8 cellular contexts compared by ENCODE assay signal in genomic region chr7:108454674-108455523, GRCh38. TPM values are rescaled to one million over a fixed set of nuclear protein-coding genes. Genes with fewer than 3 reads are reported as not detected.
DNase-seq lines count a peak whose midpoint lies in the region; TF ChIP-seq lines count a peak whose summit lies in the region.

No MANE protein-coding gene starts in this region.

- intact Hi-C loops in head of caudate nucleus (cut with DNase I): loop anchor here (5.0 kb wide), 1 partner anchor 273 kb away; no protein-coding TSS in a partner anchor

- no peaks in the 10 kb centered on the region for H3K36me3 Mint-ChIP-seq in osteocyte (ENCODE audit: unreplicated experiment)

- peaks cover 25% of the 10 kb centered on the region for H3K27me3 Mint-ChIP-seq in osteocyte (ENCODE audit: unreplicated experiment)

- peak; percentile 79 to 95 (median 92) for DNase-seq in NCI-H1417 (lab: John Stamatoyannopoulos, UW)
- DNase-seq in NCI-H1417 treated with DMSO at 0.1 percent for 48 hours (lab: John Stamatoyannopoulos, UW): no peak
- DNase-seq in NCI-H2081 treated with DMSO at 0.1 percent for 48 hours (lab: John Stamatoyannopoulos, UW): peak; percentile 64
- peak; percentile 29 for DNase-seq in activated naive CD4-positive, alpha-beta T cell treated with anti-CD3 and anti-CD28 coated beads, Interleukin-2, amount 50 U/mL, for 16 hours
- peak in 40 of 42 donors; percentile 17 to 74 (median 48) for DNase-seq in head of caudate nucleus
- no peak for DNase-seq in osteocyte (ENCODE audit: extremely low spot score, unreplicated experiment)
- no peak for DNase-seq in SKM-1 (lab: John Stamatoyannopoulos, UW; ENCODE audit: unreplicated experiment)
- no peak for DNase-seq in ureter (ENCODE audit: low spot score)

- H3K27ac Mint-ChIP-seq in osteocyte (ENCODE audit: unreplicated experiment): peak overlapping the region; percentile 80

- H3K9me3 Mint-ChIP-seq in osteocyte (ENCODE audit: unreplicated experiment): no peaks in the 10 kb centered on the region

- TF ChIP-seq CTCF in osteocyte (IDR thresholded peaks at IDR 0.05): peak; percentile 25

- peak overlapping the region; percentile 94 for H3K4me3 Mint-ChIP-seq in osteocyte (ENCODE audit: unreplicated experiment)

- peaks cover 24% of the 10 kb centered on the region for H3K4me1 Mint-ChIP-seq in osteocyte (ENCODE audit: unreplicated experiment)

RNA-seq across cellular contexts. Expression of gene NRCAM, which starts 1.3 kb away (rescaled TPM):
- total RNA-seq in osteocyte (78.3 and 81.8 TPM in 2 replicates), ureter (3.6 TPM)

Comparison
In these comparisons a context has a peak if more than half of its experiments do, and no peak if none do; other contexts are left out.
1. DNase-seq: peak in NCI-H1417 (3 of 3), NCI-H2081 treated with DMSO at 0.1 percent for 48 hours (single experiment), activated naive CD4-positive, alpha-beta T cell treated with anti-CD3 and anti-CD28 coated beads, Interleukin-2, amount 50 U/mL, for 16 hours (single experiment) and head of caudate nucleus (40 of 42); none in NCI-H1417 treated with DMSO at 0.1 percent for 48 hours (single experiment), osteocyte (single experiment), SKM-1 (single experiment) and ureter (single experiment).
2. RNA of gene NRCAM, which starts 1.3 kb away (total RNA-seq): 78.3 to 81.8 TPM in osteocyte; 3.6 TPM in ureter (single experiment); every median in the first group is over 10 times any median in the second.